Comparison of ENCODE assay signal across 35 cellular contexts in the genomic region with DNA sequence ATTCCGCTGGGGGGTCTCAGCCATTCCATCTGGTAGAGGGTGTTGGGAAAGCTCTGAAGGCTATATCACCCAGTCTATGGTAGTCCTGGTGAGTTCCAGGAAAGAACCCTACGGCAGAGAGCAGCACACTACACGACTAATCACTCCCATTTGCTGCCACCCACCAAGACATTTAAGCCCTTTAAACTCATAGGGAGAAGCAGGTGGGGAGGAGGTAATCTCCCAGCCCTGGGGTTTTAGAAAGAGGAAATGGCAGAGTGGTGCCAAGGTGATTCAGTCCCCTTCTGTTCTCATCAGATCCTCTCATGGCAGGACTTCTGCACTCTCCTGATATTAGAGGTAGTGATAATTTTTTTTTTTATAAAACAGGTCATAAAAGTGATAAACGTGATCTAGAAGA. TPM values are rescaled to one million over a fixed set of nuclear protein-coding genes. Genes with fewer than 3 reads are reported as not detected.
"Had no signal": no experiment of that assay in that cellular context is flagged by ENCODE, and none has a peak within 500 bp of the region (broad histone marks: within the 10 kb centered on the region; RNA-seq: fewer than 3 reads in every experiment).

No MANE protein-coding gene starts in this region.

- H3K27ac ChIP-seq: brain microvascular endothelial cell, PC-9, SJCRH30, SK-N-MC had no signal

- H3K27ac Mint-ChIP-seq: activated CD4-positive, alpha-beta T cell treated with anti-CD3 and anti-CD28 coated beads for 36 hours; activated CD4-positive, alpha-beta T cell treated with anti-CD3 and anti-CD28 coated beads, Interleukin-2, amount 10 ng/mL, durations not matched to agents 7 days and 5 days; activated CD8-positive, alpha-beta T cell treated with anti-CD3 and anti-CD28 coated beads, Interleukin-2, amount 10 ng/mL, durations not matched to agents 7 days and 5 days; activated naive CD4-positive, alpha-beta T cell treated with anti-CD3 and anti-CD28 coated beads, Interleukin-2, amount 10 ng/mL, durations not matched to agents 7 days and 5 days; activated naive CD8-positive, alpha-beta T cell; T-helper 1 cell treated with Interleukin-12 subunit alpha and Interleukin-12 subunit beta and Interleukin-4 antibody, amounts not matched to agents 30 μg/mL and 1 μg/mL, for 36 hours; T-helper 2 cell treated with Interferon-gamma antibody and Interleukin-4, amounts not matched to agents 5 μg/mL and 100 μg/mL, for 36 hours; WTC11 had no signal

- H3K4me1 Mint-ChIP-seq: activated CD4-positive, alpha-beta T cell treated with anti-CD3 and anti-CD28 coated beads for 36 hours; activated CD4-positive, alpha-beta T cell treated with anti-CD3 and anti-CD28 coated beads, Interleukin-2, amount 10 ng/mL, durations not matched to agents 7 days and 5 days; activated naive CD4-positive, alpha-beta T cell treated with anti-CD3 and anti-CD28 coated beads, Interleukin-2, amount 10 ng/mL, durations not matched to agents 7 days and 5 days; WTC11 had no signal

- H3K27me3 ChIP-seq: brain microvascular endothelial cell, SJCRH30 had no signal

- H3K9me3 Mint-ChIP-seq: activated CD4-positive, alpha-beta T cell treated with anti-CD3 and anti-CD28 coated beads, Interleukin-2, amount 10 ng/mL, durations not matched to agents 7 days and 5 days; activated naive CD4-positive, alpha-beta T cell treated with anti-CD3 and anti-CD28 coated beads, Interleukin-2, amount 10 ng/mL, durations not matched to agents 7 days and 5 days; T-helper 1 cell treated with Interleukin-12 subunit alpha and Interleukin-12 subunit beta and Interleukin-4 antibody, amounts not matched to agents 30 μg/mL and 1 μg/mL, for 36 hours; T-helper 2 cell treated with Interferon-gamma antibody and Interleukin-4, amounts not matched to agents 5 μg/mL and 100 μg/mL, for 36 hours; WTC11 had no signal

- H3K4me1 ChIP-seq: SJCRH30 had no signal

- H3K36me3 Mint-ChIP-seq: activated naive CD4-positive, alpha-beta T cell treated with anti-CD3 and anti-CD28 coated beads, Interleukin-2, amount 10 ng/mL, durations not matched to agents 7 days and 5 days; activated naive CD8-positive, alpha-beta T cell; WTC11 had no signal

- H3K4me3 Mint-ChIP-seq: activated CD4-positive, alpha-beta T cell treated with anti-CD3 and anti-CD28 coated beads for 36 hours; activated CD4-positive, alpha-beta T cell treated with anti-CD3 and anti-CD28 coated beads, Interleukin-2, amount 10 ng/mL, durations not matched to agents 7 days and 5 days; activated CD8-positive, alpha-beta T cell treated with anti-CD3 and anti-CD28 coated beads, Interleukin-2, amount 10 ng/mL, durations not matched to agents 7 days and 5 days; activated naive CD4-positive, alpha-beta T cell treated with anti-CD3 and anti-CD28 coated beads, Interleukin-2, amount 10 ng/mL, durations not matched to agents 7 days and 5 days; activated naive CD8-positive, alpha-beta T cell; T-helper 1 cell treated with Interleukin-12 subunit alpha and Interleukin-12 subunit beta and Interleukin-4 antibody, amounts not matched to agents 30 μg/mL and 1 μg/mL, for 36 hours; T-helper 2 cell treated with Interferon-gamma antibody and Interleukin-4, amounts not matched to agents 5 μg/mL and 100 μg/mL, for 36 hours; WTC11 had no signal

- ATAC-seq: activated CD4-positive, alpha-beta T cell treated with anti-CD3 and anti-CD28 coated beads for 36 hours; activated CD4-positive, CD25-positive, alpha-beta regulatory T cell treated with anti-CD3 and anti-CD28 coated beads, Interleukin-2, amount 50 U/mL, for 24 hours; activated CD8-positive, alpha-beta T cell treated with anti-CD3 and anti-CD28 coated beads, Interleukin-2, amount 10 ng/mL, durations not matched to agents 7 days and 5 days; WTC11 had no signal

- DNase-seq: activated CD4-positive, alpha-beta T cell treated with anti-CD3 and anti-CD28 coated beads for 36 hours; activated CD4-positive, alpha-beta T cell treated with anti-CD3 and anti-CD28 coated beads, Interleukin-2, amount 10 ng/mL, durations not matched to agents 7 days and 5 days; activated CD4-positive, alpha-beta T cell treated with anti-CD3 and anti-CD28 coated beads, Interleukin-2, amount 50 U/mL, for 48 hours; activated CD8-positive, alpha-beta T cell treated with anti-CD3 and anti-CD28 coated beads, Interleukin-2, amount 10 ng/mL, durations not matched to agents 7 days and 5 days; activated effector memory CD4-positive, alpha-beta T cell treated with Interleukin-2 at 50 U/mL for 16 hours; activated naive CD4-positive, alpha-beta T cell treated with anti-CD3 and anti-CD28 coated beads, Interleukin-2, amount 10 ng/mL, durations not matched to agents 7 days and 5 days; activated T-cell treated with anti-CD3 and anti-CD28 coated beads for 4 hours; activated T-cell treated with anti-CD3 and anti-CD28 coated beads, Interleukin-2, amount 50 U/mL, for 48 hours; amniotic stem cell; aorta; brain microvascular endothelial cell; central memory CD4-positive, alpha-beta T cell; Karpas-422; KBM-7; NCI-H1105; NCI-H1417 treated with DMSO at 0.1 percent for 48 hours; NCI-H1694 treated with DMSO at 0.1 percent for 48 hours; NCI-H2029; NCI-H2171 treated with DMSO at 0.1 percent for 48 hours; NCI-H2227 treated with DMSO at 0.1 percent for 48 hours; NCI-H446; NCI-H510A treated with DMSO at 0.1 percent for 48 hours; NCI-H748 treated with DMSO at 0.1 percent for 48 hours; NK-92 treated with Interleukin-12 subunit alpha and Interleukin-12 subunit beta, amount 100 ng/mL, for 24 hours; PC-9; SHP77 had no signal

- H3K36me3 ChIP-seq: brain microvascular endothelial cell, SJCRH30 had no signal

- H3K9me3 ChIP-seq: SJCRH30 had no signal

- H3K4me3 ChIP-seq: PC-9, SJCRH30, SK-N-MC had no signal

RNA-seq across cellular contexts. Expression of a gene that starts 10.6 kb away (rescaled TPM):
- total RNA-seq: activated CD4-positive, alpha-beta T cell treated with anti-CD3 and anti-CD28 coated beads for 36 hours; activated CD4-positive, alpha-beta T cell treated with anti-CD3 and anti-CD28 coated beads, Interleukin-2, amount 10 ng/mL, durations not matched to agents 7 days and 5 days; activated CD8-positive, alpha-beta T cell treated with anti-CD3 and anti-CD28 coated beads, Interleukin-2, amount 10 ng/mL, durations not matched to agents 7 days and 5 days; aorta; MCF 10A; OCI-LY7 had no signal

RNA-seq across cellular contexts. Expression of a gene that starts 42.5 kb away (rescaled TPM):
- total RNA-seq: activated CD4-positive, alpha-beta T cell treated with anti-CD3 and anti-CD28 coated beads, Interleukin-2, amount 10 ng/mL, durations not matched to agents 7 days and 5 days; activated CD8-positive, alpha-beta T cell treated with anti-CD3 and anti-CD28 coated beads, Interleukin-2, amount 10 ng/mL, durations not matched to agents 7 days and 5 days; OCI-LY7 had no signal
- polyA plus RNA-seq: aorta had no signal
